Comparison of ENCODE assay signal across 8 cellular contexts in the genomic region with DNA sequence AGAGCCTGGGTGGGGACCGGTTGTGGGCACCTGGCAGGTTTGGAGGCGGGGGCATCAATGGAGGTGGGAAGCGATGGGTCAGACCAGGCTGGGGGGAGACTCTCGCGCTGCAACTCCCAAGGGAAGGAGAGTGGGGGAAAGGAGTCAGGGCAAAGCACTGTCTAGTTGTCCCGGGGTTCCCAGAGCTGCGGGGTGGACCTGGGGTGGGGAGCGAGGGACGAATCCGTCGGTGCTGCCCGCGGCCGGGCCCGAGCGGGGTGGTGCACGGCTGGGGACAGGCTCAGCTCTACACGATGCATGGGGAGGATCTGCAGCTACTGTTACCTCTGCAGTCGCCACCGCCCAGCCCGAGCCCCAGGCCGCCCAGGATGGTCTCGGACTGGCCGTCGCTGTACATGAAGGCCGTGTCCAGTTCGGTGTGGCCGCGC. TPM values are rescaled to one million over a fixed set of nuclear protein-coding genes. Genes with fewer than 3 reads are reported as not detected.
DNase-seq lines count a peak whose midpoint lies in the region; ATAC-seq and TF ChIP-seq lines count a peak whose summit lies in the region.

No MANE protein-coding gene starts in this region.

- peak overlapping the region; percentile 94 for H3K14ac ChIP-seq in neuronal stem cell (ENCODE audit: low read length)

- H3K27ac ChIP-seq in DND-41 (ENCODE audit: low read length) (peak overlapping the region; percentile 92), esophagus (ENCODE audit: low read depth in 2 of 2, low read length in 1 of 2) (peak overlapping the region; percentile 50 to 71), neuronal stem cell (replicated peaks; ENCODE audit: low read length) (peak overlapping the region; percentile 23)

- H3K4me3 ChIP-seq in DND-41 (ENCODE audit: low read depth in 1 of 2, low read length in 2 of 2) = peak overlapping the region; percentile 43 to 79
- H3K4me3 ChIP-seq in esophagus (ENCODE audit: low read depth in 1 of 2, low read length in 2 of 2) = peak overlapping the region; percentile 79 to 92
- peak overlapping the region; percentile 91 to 98 for H3K4me3 ChIP-seq in neuronal stem cell (ENCODE audit: low read length in 2 of 2)

- peak overlapping the region; percentile 91 for H3K4me3 Mint-ChIP-seq in HFFc6

- no peak overlapping the region for H2BK15ac ChIP-seq in neuronal stem cell (ENCODE audit: low read length)

- H3K4me1 Mint-ChIP-seq in HFFc6 (ENCODE audit: low read depth) = peaks cover 57% of the 10 kb centered on the region

- H3K9me3 ChIP-seq in DND-41 (ENCODE audit: insufficient read depth, low read length, severe bottlenecking) (no peaks in the 10 kb centered on the region), esophagus (ENCODE audit: control insufficient read depth in 2 of 2, insufficient read depth in 1 of 2, low read depth in 1 of 2, low read length in 1 of 2) (no peaks in the 10 kb centered on the region), neuronal stem cell (replicated peaks in 1 of 2; ENCODE audit: control insufficient read depth in 2 of 2, insufficient read depth in 1 of 2, low read depth in 1 of 2, low read length in 2 of 2) (no peaks in the 10 kb centered on the region)

- no peak overlapping the region for H2BK120ac ChIP-seq in neuronal stem cell (ENCODE audit: low read depth, low read length)

- H3K36me3 ChIP-seq in DND-41 (ENCODE audit: insufficient read depth, low read length) (peaks cover 26% of the 10 kb centered on the region), esophagus (ENCODE audit: control insufficient read depth in 2 of 2, insufficient read depth in 2 of 2, low read length in 1 of 2) (peaks cover 3 to 13% of the 10 kb centered on the region in 2 donors), neuronal stem cell (replicated peaks in 1 of 2; ENCODE audit: control insufficient read depth in 2 of 2, insufficient read depth in 2 of 2, low read length in 2 of 2) (peaks cover 20 to 55% of the 10 kb centered on the region in 2 donors)

- DNase-seq in DND-41 (peak; percentile 36), HFFc6 (no peak), neuronal stem cell (ENCODE audit: low spot score) (peak; percentile 11), Ammon's horn (ENCODE audit: low spot score) (no peak), EL (no peak)

- H3K4me1 ChIP-seq in DND-41 (ENCODE audit: insufficient read depth, low read length) (peaks cover 26% of the 10 kb centered on the region), esophagus (ENCODE audit: control insufficient read depth in 2 of 2, insufficient read depth in 2 of 2, low read length in 1 of 2) (peaks cover 4 to 28% of the 10 kb centered on the region in 2 donors), neuronal stem cell (ENCODE audit: control insufficient read depth in 2 of 2, insufficient read depth in 1 of 2, low read depth in 1 of 2, low read length in 2 of 2) (peaks cover 6 to 12% of the 10 kb centered on the region in 2 donors)

- peak overlapping the region; percentile 96 for H3K18ac ChIP-seq in neuronal stem cell (ENCODE audit: low read length)

- H3K9me3 Mint-ChIP-seq in HFFc6 = no peaks in the 10 kb centered on the region

- H2BK5ac ChIP-seq in neuronal stem cell (ENCODE audit: low read length) = peak overlapping the region; percentile 63

- ATAC-seq in DND-41 (ENCODE audit: insufficient read depth, low read depth) = peak; percentile 47
- peak; percentile 49 for ATAC-seq in SK-N-SH treated with all-trans-retinoic acid at 6 μM for 48 hours
- no peak for ATAC-seq in GM21526 (IDR thresholded peaks at IDR 0.05; ENCODE audit: low FRiP score, unreplicated experiment)

- peak overlapping the region; percentile 99 for H2AFZ ChIP-seq in DND-41 (ENCODE audit: low read depth, low read length)
- peak overlapping the region; percentile 99 for H2AFZ ChIP-seq in neuronal stem cell (ENCODE audit: low read length)

- H4K8ac ChIP-seq in neuronal stem cell (ENCODE audit: low read depth, low read length) = peak overlapping the region; percentile 48

- 0 to 1% methylated on average over 24 to 29 of the region's 29 CpGs for WGBS in esophagus, 2 donors
- WGBS in neuronal stem cell (ENCODE audit: extremely low coverage in 2 of 2, insufficient read length in 2 of 2, insufficient replicate concordance in 1 of 2), 2 donors = no CpG with 5 or more reads among the region's 29 CpGs

- H2AK5ac ChIP-seq in neuronal stem cell (ENCODE audit: low read depth, low read length) = peak overlapping the region; percentile 15

- TF ChIP-seq CTCF in DND-41 (IDR thresholded peaks at IDR 0.05; ENCODE audit: borderline replicate concordance, extremely low read depth, low read length, poor library complexity, severe bottlenecking) = no peak
- TF ChIP-seq CTCF in HFFc6 (IDR thresholded peaks at IDR 0.05) = no peak

- no peaks in the 10 kb centered on the region for H3K27me3 ChIP-seq in DND-41 (ENCODE audit: insufficient read depth, low read length, poor library complexity)
- H3K27me3 ChIP-seq in esophagus (ENCODE audit: control insufficient read depth in 1 of 2, insufficient read depth in 2 of 2, low read length in 2 of 2) = no peaks in the 10 kb centered on the region
- peaks cover 0 to 2% (median 0%) of the 10 kb centered on the region in 3 experiments for H3K27me3 ChIP-seq in neuronal stem cell (ENCODE audit: control insufficient read depth in 3 of 3, insufficient read depth in 3 of 3, low read depth in 1 of 3, low read length in 3 of 3)

- H4K91ac ChIP-seq in neuronal stem cell (ENCODE audit: low read depth, low read length, poor library complexity) = no peak overlapping the region

- H3K27ac Mint-ChIP-seq in HFFc6 = peak overlapping the region; percentile 83

- H3K36me3 Mint-ChIP-seq in HFFc6 (ENCODE audit: low read depth) = peaks cover 11% of the 10 kb centered on the region; the same call in 1 of the 2 replicates

- H3K27me3 Mint-ChIP-seq in HFFc6 (ENCODE audit: insufficient read depth) = peaks cover 5% of the 10 kb centered on the region

- peak overlapping the region; percentile 92 for H3K4me2 ChIP-seq in DND-41 (ENCODE audit: insufficient read depth, low read length)
- peak overlapping the region; percentile 95 for H3K4me2 ChIP-seq in neuronal stem cell (ENCODE audit: insufficient read depth, low read length, poor library complexity, severe bottlenecking)

- peaks cover 13% of the 10 kb centered on the region for H3K79me1 ChIP-seq in neuronal stem cell (ENCODE audit: low read depth, low read length)

- peak overlapping the region; percentile 99 for H3K9ac ChIP-seq in DND-41 (ENCODE audit: low read depth, low read length)
- H3K9ac ChIP-seq in neuronal stem cell (ENCODE audit: low read depth, low read length, poor library complexity) = peak overlapping the region; percentile 100

- H3K79me2 ChIP-seq in DND-41 (ENCODE audit: insufficient read depth, low read length) = peaks cover 16% of the 10 kb centered on the region

- no peak overlapping the region for H2BK12ac ChIP-seq in neuronal stem cell (ENCODE audit: low read length)

- no peak overlapping the region for H3K4ac ChIP-seq in neuronal stem cell (ENCODE audit: low read length)

- H4K20me1 ChIP-seq in DND-41 (ENCODE audit: insufficient read depth, low read length) = peaks cover 10% of the 10 kb centered on the region; the same call in 1 of the 2 replicates

- H3K23ac ChIP-seq in neuronal stem cell (ENCODE audit: low read depth, low read length, poor library complexity) = peak overlapping the region; percentile 99

TF ChIP-seq in SK-N-SH treated with all-trans-retinoic acid at 6 μM for 48 hours, 23 proteins besides CTCF, POLR2A, EP300 and RAD21 (continues in another document):
- TF ChIP-seq ZNF70 (CRISPR knock-in tag; IDR thresholded peaks at IDR 0.05) (no peak), ZNF8 (CRISPR knock-in tag; IDR thresholded peaks at IDR 0.05) (no peak), PPARA (CRISPR knock-in tag; IDR thresholded peaks at IDR 0.05; ENCODE audit: borderline replicate concordance) (no peak), TOX (CRISPR knock-in tag; IDR thresholded peaks at IDR 0.05; ENCODE audit: borderline replicate concordance) (no peak), ARNTL (CRISPR knock-in tag; IDR thresholded peaks at IDR 0.05; ENCODE audit: borderline replicate concordance, low read depth) (no peak), ZFP30 (CRISPR knock-in tag; IDR thresholded peaks at IDR 0.05) (no peak), POU6F1 (CRISPR knock-in tag; IDR thresholded peaks at IDR 0.05; ENCODE audit: borderline replicate concordance, low read depth) (no peak), ISL1 (CRISPR knock-in tag; IDR thresholded peaks at IDR 0.05) (no peak), CSDC2 (CRISPR knock-in tag; IDR thresholded peaks at IDR 0.05) (no peak), BACH2 (CRISPR knock-in tag; IDR thresholded peaks at IDR 0.05; ENCODE audit: borderline replicate concordance) (no peak), GLIS3 (CRISPR knock-in tag; IDR thresholded peaks at IDR 0.05) (no peak)

RNA-seq across cellular contexts. Expression of gene AKR7A2, which starts 0.4 kb away (rescaled TPM):
- 10 to 100 TPM; 62.8 to 74.2 (median 69.4) TPM for total RNA-seq in HFFc6 (2021; fragmentation: NEBNext Ultra II Directional; extraction: Animal tissue kit (Norgen Biotek cat#: 25700))
- polyA plus RNA-seq in esophagus = 10 to 100 TPM in 1 of 2 donors, 1 to 10 TPM in 1; 9.4 to 52.6 TPM
- 43.2 TPM for polyA plus RNA-seq in neuronal stem cell (2013, experiment 1 of 2)
- 43.8 TPM for polyA plus RNA-seq in neuronal stem cell (2013, experiment 2 of 2)

RNA-seq across cellular contexts. Expression of gene SLC66A1, which starts 0.6 kb away (rescaled TPM):
- 10 to 100 TPM; 13.3 to 15.6 (median 14.2) TPM for total RNA-seq in HFFc6 (2021; fragmentation: NEBNext Ultra II Directional; extraction: Animal tissue kit (Norgen Biotek cat#: 25700))
- polyA plus RNA-seq in esophagus = 1 to 10 TPM; 8.6 to 8.9 TPM
- 11.4 TPM for polyA plus RNA-seq in neuronal stem cell (2013, experiment 1 of 2)
- polyA plus RNA-seq in neuronal stem cell (2013, experiment 2 of 2) = 11.4 TPM

RNA-seq across cellular contexts. Expression of gene AKR7A3, which starts 22.9 kb away (rescaled TPM):
- under 1 TPM in 5 of 6 experiments, not detected in 1; 0.12 to 0.46 (median 0.27) TPM for total RNA-seq in HFFc6 (2021; fragmentation: NEBNext Ultra II Directional; extraction: Animal tissue kit (Norgen Biotek cat#: 25700))
- polyA plus RNA-seq in esophagus = 1 to 10 TPM; 1.3 to 1.4 TPM
- polyA plus RNA-seq in neuronal stem cell (2013, experiment 1 of 2) = 0.71 TPM
- polyA plus RNA-seq in neuronal stem cell (2013, experiment 2 of 2) = 0.62 TPM

RNA-seq across cellular contexts. Expression of gene MRTO4, which starts 59.9 kb away (rescaled TPM):
- total RNA-seq in HFFc6 (2021; fragmentation: NEBNext Ultra II Directional; extraction: Animal tissue kit (Norgen Biotek cat#: 25700)) = 10 to 100 TPM; 40.0 to 61.9 (median 45.0) TPM
- polyA plus RNA-seq in esophagus = 10 to 100 TPM; 44.5 to 44.6 TPM
- polyA plus RNA-seq in neuronal stem cell (2013, experiment 1 of 2) = 29.5 TPM
- polyA plus RNA-seq in neuronal stem cell (2013, experiment 2 of 2) = 28.5 TPM

Comparison
In these comparisons a context has a peak if more than half of its experiments do, and no peak if none do; other contexts are left out.
1. DNase-seq: peak in DND-41 (single experiment) and neuronal stem cell (single experiment); none in HFFc6 (single experiment), Ammon's horn (single experiment) and EL (single experiment).
2. H3K27ac ChIP-seq: peak in every context shown above with its lines; median percentile 92 in DND-41; 60 in esophagus; 23 in neuronal stem cell.
3. Peak in every context shown above with its lines, with median percentiles within 50 percentile points of each other: H3K4me3 ChIP-seq.